Comparison of ENCODE assay signal across 8 cellular contexts in the genomic region with DNA sequence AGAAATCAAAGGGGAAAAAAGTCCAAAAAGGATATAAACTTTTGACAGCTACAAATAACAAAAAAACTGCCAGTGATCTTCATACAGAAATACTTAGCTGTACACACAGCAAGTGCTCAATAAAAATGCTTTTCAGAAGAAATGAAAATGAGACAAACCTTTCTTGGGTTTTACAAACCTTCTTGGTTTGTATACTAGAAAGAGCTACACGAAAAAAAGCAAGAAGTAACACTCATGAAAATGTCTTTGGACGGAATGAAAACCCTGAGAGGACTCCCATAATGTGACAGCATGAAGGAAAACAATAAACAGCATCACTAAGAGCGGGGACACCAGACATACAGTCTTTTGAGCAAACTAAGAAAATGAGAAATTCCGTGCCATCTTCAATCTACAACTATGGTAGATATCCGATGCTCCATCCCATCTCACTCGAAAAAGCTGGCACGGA. TPM values are rescaled to one million over a fixed set of nuclear protein-coding genes. Genes with fewer than 3 reads are reported as not detected.
DNase-seq lines count a peak whose midpoint lies in the region; ATAC-seq and TF ChIP-seq lines count a peak whose summit lies in the region.

No MANE protein-coding gene starts in this region.

- H3K27ac ChIP-seq in RWPE1 (peak overlapping the region; percentile 99), neutrophil (peak overlapping the region; percentile 80)

- DNase-seq in DMS79 treated with DMSO at 0.1 percent for 48 hours (lab: John Stamatoyannopoulos, UW): peak; percentile 40
- DNase-seq in DMS79 (lab: John Stamatoyannopoulos, UW): no peak
- no peak for DNase-seq in RWPE1 (ENCODE audit: low spot score)
- DNase-seq in epithelial cell of proximal tubule (ENCODE audit: low read depth): no peak
- DNase-seq in stimulated activated CD4-positive, alpha-beta T cell treated with anti-CD3 and anti-CD28 coated beads, Interleukin-4, amount 100 ng/mL, for 1 hour: no peak

- CTCF ChIA-PET in RWPE1 (lab: Yijun Ruan, JAX): interaction anchor here (0.7 kb wide), 1 partner anchor 1122 kb away, joined by 6 read pairs; no protein-coding TSS in a partner anchor

- TF ChIP-seq CTCF in RWPE1 (conservative IDR thresholded peaks at IDR 0.05; ENCODE audit: low read depth) (no peak), epithelial cell of proximal tubule (conservative IDR thresholded peaks at IDR 0.05; ENCODE audit: low read depth, low read length) (no peak), neutrophil (IDR thresholded peaks at IDR 0.05) (no peak)

- peaks cover 28 to 29% of the 10 kb centered on the region in 2 experiments for H3K4me1 ChIP-seq in neutrophil (ENCODE audit: control insufficient read depth in 1 of 2, insufficient read depth in 1 of 2, low read depth in 1 of 2, low read length in 1 of 2)

- H3K36me3 ChIP-seq in neutrophil: no peaks in the 10 kb centered on the region

- H3K4me3 ChIP-seq in epithelial cell of proximal tubule (ENCODE audit: low read depth, low read length) (peak overlapping the region; percentile 92), neutrophil (ENCODE audit: low read depth in 1 of 2, low read length in 1 of 2) (peak overlapping the region; percentile 95 to 97)

- H3K27me3 ChIP-seq in neutrophil: peaks cover 11% of the 10 kb centered on the region

- H3K9me3 ChIP-seq in neutrophil: no peaks in the 10 kb centered on the region

- ATAC-seq in HG03460 (IDR thresholded peaks at IDR 0.05; ENCODE audit: unreplicated experiment): no peak
- no peak for ATAC-seq in HG03095 (IDR thresholded peaks at IDR 0.05; ENCODE audit: unreplicated experiment)

- POLR2A ChIA-PET in RWPE1 (lab: Yijun Ruan, JAX; ENCODE audit: low non-redundant PET): no interaction called here

RNA-seq across cellular contexts. Expression of gene BARD1, which starts 1.0 kb away (rescaled TPM):
- 18.8 and 29.3 TPM in 2 replicates for total RNA-seq in epithelial cell of proximal tubule
